Comparison of ENCODE assay signal across 13 cellular contexts in the genomic region with DNA sequence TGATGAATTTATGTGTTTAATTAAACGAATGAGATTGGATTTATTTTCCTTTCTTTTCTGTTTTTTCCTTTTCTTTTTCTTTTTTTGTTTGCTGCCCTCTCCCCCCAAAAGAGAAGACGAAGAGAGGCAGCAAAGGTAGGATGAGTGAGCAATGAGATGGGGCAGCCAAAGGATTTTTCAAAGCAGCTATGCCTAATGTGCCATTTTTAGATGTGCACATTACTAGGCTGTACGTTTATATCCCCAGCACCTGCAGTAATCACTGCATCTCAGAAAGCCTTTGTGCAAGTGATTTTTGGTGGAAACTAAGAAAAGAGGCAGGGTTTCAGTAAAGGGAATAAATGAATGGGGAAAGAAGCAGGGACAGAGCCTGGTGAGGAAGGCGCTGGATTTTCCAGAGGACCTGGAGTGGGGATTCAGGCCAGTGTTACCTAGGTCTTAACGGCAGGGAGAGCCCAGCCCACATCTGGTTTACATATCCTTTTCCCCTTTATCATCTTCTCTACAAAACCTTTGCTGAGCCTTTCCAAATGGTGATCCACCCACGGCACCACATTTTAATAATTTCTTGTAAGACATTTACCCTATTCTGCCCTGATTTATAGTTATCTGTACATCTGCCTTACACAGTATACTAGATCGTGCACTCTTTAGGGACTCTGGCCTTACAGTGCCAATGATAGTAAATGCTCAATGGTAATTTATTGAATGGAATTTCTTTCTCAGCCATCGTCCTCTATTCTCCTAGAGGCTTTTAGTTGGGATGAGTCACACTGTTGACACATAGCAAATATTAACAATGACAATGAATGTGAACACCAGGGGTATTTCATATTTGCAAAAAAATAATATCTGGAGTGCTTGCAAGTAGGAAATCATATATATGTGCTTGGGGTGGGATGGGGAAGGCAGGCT. TPM values are rescaled to one million over a fixed set of nuclear protein-coding genes. Genes with fewer than 3 reads are reported as not detected.
DNase-seq lines count a peak whose midpoint lies in the region; ATAC-seq lines count a peak whose summit lies in the region.
"Had no signal": no experiment of that assay in that cellular context is flagged by ENCODE, and none has a peak within 500 bp of the region (broad histone marks: within the 10 kb centered on the region; RNA-seq: fewer than 3 reads in every experiment).

No MANE protein-coding gene starts in this region.

- no peak overlapping the region for H3K4me3 Mint-ChIP-seq in naive thymus-derived CD4-positive, alpha-beta T cell
- H3K4me3 Mint-ChIP-seq: activated naive CD4-positive, alpha-beta T cell treated with anti-CD3 and anti-CD28 coated beads, Interleukin-2, amount 50 U/mL, for 24 hours; T-cell had no signal

- H3K27ac Mint-ChIP-seq in naive thymus-derived CD4-positive, alpha-beta T cell, result no peak overlapping the region
- H3K27ac Mint-ChIP-seq: activated naive CD4-positive, alpha-beta T cell treated with anti-CD3 and anti-CD28 coated beads, Interleukin-2, amount 50 U/mL, for 24 hours; CD14-positive monocyte; progenitor cell of endocrine pancreas; T-cell had no signal

- H2AK5ac ChIP-seq in mesenchymal stem cell (ENCODE audit: low read length, severe bottlenecking), result no peak overlapping the region

- ATAC-seq in GM21717 (IDR thresholded peaks at IDR 0.05; ENCODE audit: unreplicated experiment), result no peak
- no peak for ATAC-seq in naive thymus-derived CD4-positive, alpha-beta T cell
- ATAC-seq: T-cell had no signal

- no peak overlapping the region for H4K8ac ChIP-seq in mesenchymal stem cell (ENCODE audit: low read length)

- H3K4me2 ChIP-seq in mesenchymal stem cell (ENCODE audit: low read length, poor library complexity, severe bottlenecking), result no peak overlapping the region

- H3K23ac ChIP-seq in mesenchymal stem cell (ENCODE audit: low read length in 2 of 2), result no peak overlapping the region

- POLR2A ChIA-PET in naive thymus-derived CD4-positive, alpha-beta T cell (lab: Charles Lee), result no interaction called here

- H3K4me3 ChIP-seq in mesenchymal stem cell (ENCODE audit: insufficient read depth in 1 of 2, low read depth in 1 of 2, low read length in 2 of 2), result no peak overlapping the region
- no peak overlapping the region for H3K4me3 ChIP-seq in naive thymus-derived CD4-positive, alpha-beta T cell (ENCODE audit: low read length)
- H3K4me3 ChIP-seq: MG63 had no signal

- no peaks in the 10 kb centered on the region for H3K79me1 ChIP-seq in mesenchymal stem cell (replicated peaks; ENCODE audit: low read length, poor library complexity, severe bottlenecking)

- no peaks in the 10 kb centered on the region for H3K36me3 ChIP-seq in mesenchymal stem cell (ENCODE audit: control insufficient read depth in 1 of 2, insufficient read depth in 2 of 2, low read depth in 1 of 2, low read length in 2 of 2)
- H3K36me3 ChIP-seq in naive thymus-derived CD4-positive, alpha-beta T cell (ENCODE audit: control insufficient read depth in 2 of 3, insufficient read depth in 3 of 3, low read length in 3 of 3), result no peaks in the 10 kb centered on the region
- H3K36me3 ChIP-seq: MG63 had no signal

- no peak overlapping the region for H3K4ac ChIP-seq in mesenchymal stem cell (ENCODE audit: low read depth in 1 of 2, low read length in 2 of 2)

- H2BK15ac ChIP-seq in mesenchymal stem cell (ENCODE audit: low read depth, poor library complexity, severe bottlenecking), result no peak overlapping the region

- no peaks in the 10 kb centered on the region for H3K9me3 Mint-ChIP-seq in naive thymus-derived CD4-positive, alpha-beta T cell
- H3K9me3 Mint-ChIP-seq: activated naive CD4-positive, alpha-beta T cell treated with anti-CD3 and anti-CD28 coated beads, Interleukin-2, amount 50 U/mL, for 24 hours; T-cell had no signal

- CTCF ChIA-PET in naive thymus-derived CD4-positive, alpha-beta T cell (lab: Charles Lee), result no interaction called here

- no peak overlapping the region for H4K91ac ChIP-seq in mesenchymal stem cell (ENCODE audit: low read length)

- H3K4me1 ChIP-seq in mesenchymal stem cell (ENCODE audit: control insufficient read depth, insufficient read depth, low read depth, low read length), result peaks cover 5% of the 10 kb centered on the region
- H3K4me1 ChIP-seq in naive thymus-derived CD4-positive, alpha-beta T cell (ENCODE audit: control insufficient read depth in 2 of 2, insufficient read depth in 2 of 2, low read length in 2 of 2), result no peaks in the 10 kb centered on the region

- no peak overlapping the region for H2BK5ac ChIP-seq in mesenchymal stem cell (ENCODE audit: low read depth, low read length, poor library complexity, severe bottlenecking)

- H3K9ac ChIP-seq in mesenchymal stem cell (ENCODE audit: low read length), result no peak overlapping the region

- H3K27me3 ChIP-seq in mesenchymal stem cell (ENCODE audit: control insufficient read depth in 1 of 2, insufficient read depth in 1 of 2, low read length in 2 of 2), result no peaks in the 10 kb centered on the region
- H3K27me3 ChIP-seq in naive thymus-derived CD4-positive, alpha-beta T cell (ENCODE audit: control insufficient read depth in 2 of 2, insufficient read depth in 2 of 2, low read length in 2 of 2), result no peaks in the 10 kb centered on the region
- H3K27me3 ChIP-seq: MG63 had no signal

- H3K18ac ChIP-seq in mesenchymal stem cell (ENCODE audit: low read depth in 1 of 2, low read length in 2 of 2), result no peak overlapping the region

- H2BK12ac ChIP-seq in mesenchymal stem cell (ENCODE audit: low read length in 2 of 2), result no peak overlapping the region

- no peak overlapping the region for H3K27ac ChIP-seq in mesenchymal stem cell (ENCODE audit: low read length, poor library complexity, severe bottlenecking)
- no peak overlapping the region for H3K27ac ChIP-seq in naive thymus-derived CD4-positive, alpha-beta T cell (ENCODE audit: low read depth, low read length)

- no peak overlapping the region for H3K14ac ChIP-seq in mesenchymal stem cell (ENCODE audit: low read length in 2 of 2)

- intact Hi-C loops in naive thymus-derived CD4-positive, alpha-beta T cell (cut with micrococcal nuclease), result no loop called here

- H3K36me3 Mint-ChIP-seq in naive thymus-derived CD4-positive, alpha-beta T cell, result no peaks in the 10 kb centered on the region
- H3K36me3 Mint-ChIP-seq: activated naive CD4-positive, alpha-beta T cell treated with anti-CD3 and anti-CD28 coated beads, Interleukin-2, amount 50 U/mL, for 24 hours; T-cell had no signal

- no peak overlapping the region for H2AFZ ChIP-seq in mesenchymal stem cell (ENCODE audit: low read depth, low read length)

- peaks cover 0 to 17% (median 0%) of the 10 kb centered on the region in 5 donors for H3K27me3 Mint-ChIP-seq in naive thymus-derived CD4-positive, alpha-beta T cell
- H3K27me3 Mint-ChIP-seq: activated naive CD4-positive, alpha-beta T cell treated with anti-CD3 and anti-CD28 coated beads, Interleukin-2, amount 50 U/mL, for 24 hours; T-cell had no signal

- H3K9me3 ChIP-seq in mesenchymal stem cell (ENCODE audit: control insufficient read depth, low read length), result no peaks in the 10 kb centered on the region
- no peaks in the 10 kb centered on the region for H3K9me3 ChIP-seq in naive thymus-derived CD4-positive, alpha-beta T cell (ENCODE audit: control insufficient read depth in 2 of 3, low read length in 3 of 3)
- H3K9me3 ChIP-seq: MG63 had no signal

- 78% methylated on average over 4 of the region's 8 CpGs for WGBS in mesenchymal stem cell

- DNase-seq in EH (ENCODE audit: low read depth) (peak; percentile 62), M059J (ENCODE audit: low read depth) (peak; percentile 60), amniotic stem cell (lab: John Stamatoyannopoulos, UW) (peak; percentile 1), mesenchymal stem cell (peak; percentile 52), DMS79 (lab: John Stamatoyannopoulos, UW) (no peak)
- no peak for DNase-seq in naive thymus-derived CD4-positive, alpha-beta T cell
- DNase-seq: activated CD4-positive, CD25-positive, alpha-beta regulatory T cell; MG63; T-cell had no signal

- peaks cover 0 to 6% (median 0%) of the 10 kb centered on the region in 7 donors for H3K4me1 Mint-ChIP-seq in naive thymus-derived CD4-positive, alpha-beta T cell
- H3K4me1 Mint-ChIP-seq: activated naive CD4-positive, alpha-beta T cell treated with anti-CD3 and anti-CD28 coated beads, Interleukin-2, amount 50 U/mL, for 24 hours; T-cell had no signal

- H2BK120ac ChIP-seq in mesenchymal stem cell (ENCODE audit: low read depth, low read length), result no peak overlapping the region

RNA-seq across cellular contexts. Expression of gene ATXN1, which starts 38.3 kb away (rescaled TPM):
- 31.5 and 35.4 TPM in 2 replicates for total RNA-seq in M059J (2014; rRNA removed; shearing (Covaris generic))
- 16.8 TPM for polyA plus RNA-seq in mesenchymal stem cell (2013, experiment 1 of 2)
- 16.0 TPM for polyA plus RNA-seq in mesenchymal stem cell (2013, experiment 2 of 2)
- 10 to 100 TPM; 32.2 to 82.7 (median 47.4) TPM for total RNA-seq in naive thymus-derived CD4-positive, alpha-beta T cell
- 1 to 10 TPM; 1.5 to 3.0 TPM for polyA plus RNA-seq in naive thymus-derived CD4-positive, alpha-beta T cell

Comparison
In these comparisons a context has a peak if more than half of its experiments do, and no peak if none do; other contexts are left out.
1. DNase-seq: peak in EH (single experiment), M059J (single experiment), amniotic stem cell (single experiment) and mesenchymal stem cell (single experiment); none in DMS79 (single experiment) and naive thymus-derived CD4-positive, alpha-beta T cell (0 of 9).